ENCODE assay signal across 8 cellular contexts in genomic region chr14:100221419-100222218, GRCh38. TPM values are rescaled to one million over a fixed set of nuclear protein-coding genes. Genes with fewer than 3 reads are reported as not detected.
DNase-seq lines count a peak whose midpoint lies in the region; ATAC-seq and TF ChIP-seq lines count a peak whose summit lies in the region.

No MANE protein-coding gene starts in this region.

- no peaks in the 10 kb centered on the region for H3K9me2 ChIP-seq in DOHH2 (replicated peaks; ENCODE audit: control insufficient read depth, low read length)

- peak overlapping the region; percentile 74 for H3K4me2 ChIP-seq in DOHH2 (ENCODE audit: low read length)

- DNase-seq in SK-MEL-5 (ENCODE audit: low read depth, low spot score): peak; percentile 64
- DNase-seq in adrenal gland: peak in 6 of 7 donors; percentile 41 to 83 (median 64)
- peak; percentile 49 to 58 (median 53) for DNase-seq in stimulated activated CD4-positive, alpha-beta T cell treated with anti-CD3 and anti-CD28 coated beads, Interleukin-12 subunit alpha, Interleukin-12 subunit beta, amount 100 ng/mL, for 48 hours (ENCODE audit: low read depth in 2 of 3, low spot score in 1 of 3)
- DNase-seq in mesenteric fat pad (ENCODE audit: low spot score): no peak

- intact Hi-C loops in adrenal gland (cut with DNase I): no loop called here

- TF ChIP-seq CTCF in DOHH2 (IDR thresholded peaks at IDR 0.05; ENCODE audit: low read depth, low read length, poor library complexity, severe bottlenecking) (no peak), adrenal gland (IDR thresholded peaks at IDR 0.05) (no peak)

- WGBS in adrenal gland, 4 donors: 18 to 27% (median 24%) methylated on average over 16 of the region's 16 CpGs

- peak in 1 of 2 donors; percentile 46 for TF ChIP-seq POLR2A in adrenal gland (IDR thresholded peaks at IDR 0.05)

- H4K20me1 ChIP-seq in DOHH2 (ENCODE audit: control insufficient read depth, insufficient read depth, low read depth, low read length): peaks cover 3% of the 10 kb centered on the region; the same call in 1 of the 2 replicates

- no peak overlapping the region for H3K27ac ChIP-seq in DOHH2 (ENCODE audit: low read depth, low read length)
- H3K27ac ChIP-seq in HUES48 (ENCODE audit: low read depth, low read length): peak overlapping the region; percentile 91
- peak overlapping the region in 4 of 5 donors; percentile 3 to 64 (median 44) for H3K27ac ChIP-seq in adrenal gland

- H3K9me3 ChIP-seq in DOHH2 (ENCODE audit: control insufficient read depth, insufficient read depth, low read length) (no peaks in the 10 kb centered on the region), HUES48 (ENCODE audit: control insufficient read depth, insufficient read depth, low read length) (no peaks in the 10 kb centered on the region), adrenal gland (replicated peaks in 1 of 3) (no peaks in the 10 kb centered on the region), iPS-18c (ENCODE audit: control insufficient read depth, insufficient read depth, low read length) (no peaks in the 10 kb centered on the region)

- in situ Hi-C loops in SK-MEL-5 (cut with HindIII; ENCODE audit: low pct_unique_long_range_greater_than_20kb, low sequenced_read_pairs): no loop called here

- peaks cover 9% of the 10 kb centered on the region; the same call in 1 of the 2 replicates for H3F3A ChIP-seq in DOHH2 (ENCODE audit: control insufficient read depth, insufficient read depth)

- H3K27me3 ChIP-seq in DOHH2 (ENCODE audit: control insufficient read depth, low read length): no peaks in the 10 kb centered on the region
- H3K27me3 ChIP-seq in HUES48 (ENCODE audit: control insufficient read depth, insufficient read depth, low read length): no peaks in the 10 kb centered on the region
- no peaks in the 10 kb centered on the region for H3K27me3 ChIP-seq in adrenal gland

- H3K36me3 ChIP-seq in DOHH2 (ENCODE audit: control insufficient read depth, low read length) (no peaks in the 10 kb centered on the region), HUES48 (ENCODE audit: control insufficient read depth, insufficient read depth, low read length) (no peaks in the 10 kb centered on the region), adrenal gland (replicated peaks in 1 of 2) (no peaks in the 10 kb centered on the region)

- peaks cover 52% of the 10 kb centered on the region for H3K79me2 ChIP-seq in DOHH2 (ENCODE audit: control insufficient read depth, low read length)

- peak; percentile 92 for ATAC-seq in GM21447 (IDR thresholded peaks at IDR 0.05; ENCODE audit: unreplicated experiment)

- H3K9ac ChIP-seq in HUES48 (ENCODE audit: low read depth, low read length): peak overlapping the region; percentile 69

- H3K4me3 ChIP-seq in DOHH2 (ENCODE audit: low read length) (peak overlapping the region; percentile 65), HUES48 (ENCODE audit: low read depth, low read length) (peak overlapping the region; percentile 58), adrenal gland (peak overlapping the region in 2 of 4 donors; percentile 46), iPS-18c (ENCODE audit: insufficient read depth, low read depth, low read length) (peak overlapping the region; percentile 50)

- H3K4me1 ChIP-seq in DOHH2 (ENCODE audit: control insufficient read depth, low read length) (peaks cover 45% of the 10 kb centered on the region), HUES48 (ENCODE audit: control insufficient read depth, insufficient read depth, low read length) (peaks cover 33% of the 10 kb centered on the region), adrenal gland (replicated peaks in 1 of 2) (peaks cover 14 to 31% of the 10 kb centered on the region in 2 donors)

RNA-seq across cellular contexts. Expression of gene YY1, which starts 17.3 kb away (rescaled TPM):
- total RNA-seq in SK-MEL-5 (2014; rRNA removed; shearing (Covaris generic)): 56.5 and 60.4 TPM in 2 replicates
- 41.0 and 42.6 TPM in 2 replicates for polyA plus RNA-seq in SK-MEL-5 (2015; cell fraction: cytosol; rRNA removed)
- 52.3 and 55.1 TPM in 2 replicates for polyA plus RNA-seq in SK-MEL-5 (2015; cell fraction: nucleus; rRNA removed)
- total RNA-seq in adrenal gland (10 to 100 TPM; 44.3 to 79.7 (median 57.4) TPM), mesenteric fat pad (61.3 TPM)
- polyA plus RNA-seq in adrenal gland: 10 to 100 TPM; 20.1 to 57.3 (median 32.7) TPM
